16 cellular contexts compared by ENCODE assay signal in genomic region chr1:176803042-176803441, GRCh38.
DNase-seq lines count a peak whose midpoint lies in the region; ATAC-seq and TF ChIP-seq lines count a peak whose summit lies in the region.
"Had no signal": no experiment of that assay in that cellular context is flagged by ENCODE, and none has a peak within 500 bp of the region (broad histone marks: within the 10 kb centered on the region; RNA-seq: fewer than 3 reads in every experiment).

No MANE protein-coding gene starts in this region.

- no peaks in the 10 kb centered on the region for H3K4me1 ChIP-seq in gastrocnemius medialis
- H3K4me1 ChIP-seq in vagina = peaks cover 7% of the 10 kb centered on the region

- H3K9me3 ChIP-seq in gastrocnemius medialis (no peaks in the 10 kb centered on the region), vagina (no peaks in the 10 kb centered on the region)
- H3K9me3 ChIP-seq: BLaER1 had no signal

- TF ChIP-seq CTCF in gastrocnemius medialis (IDR thresholded peaks at IDR 0.05 in 4 of 5, conservative IDR thresholded peaks at IDR 0.05 in 1 of 5) = no peak
- no peak for TF ChIP-seq CTCF in vagina (IDR thresholded peaks at IDR 0.05)

- H3K4me3 ChIP-seq in gastrocnemius medialis (no peak overlapping the region), vagina (no peak overlapping the region)
- H3K4me3 ChIP-seq: BLaER1, GM23338 had no signal

- intact Hi-C loops in Right ventricle myocardium superior (cut with DNase I) (no loop called here), cardiac septum (cut with DNase I) (loop anchor here (5.0 kb wide), 1 partner anchor 111 kb away; no protein-coding TSS in a partner anchor), left ventricle myocardium superior (cut with micrococcal nuclease) (no loop called here), gastrocnemius medialis (cut with DNase I; ENCODE audit: low total_unique reads) (no loop called here), vagina (cut with DNase I) (no loop called here)

- TF ChIP-seq POLR2A in gastrocnemius medialis (IDR thresholded peaks at IDR 0.05) (no peak), vagina (IDR thresholded peaks at IDR 0.05) (no peak)

- H3K27ac ChIP-seq in gastrocnemius medialis (no peak overlapping the region), vagina (no peak overlapping the region)
- H3K27ac ChIP-seq: BLaER1 had no signal

- no peaks in the 10 kb centered on the region for H3K36me3 ChIP-seq in gastrocnemius medialis
- H3K36me3 ChIP-seq in vagina = no peaks in the 10 kb centered on the region
- H3K36me3 ChIP-seq: BLaER1 had no signal

- H3K27me3 ChIP-seq in gastrocnemius medialis = no peaks in the 10 kb centered on the region
- H3K27me3 ChIP-seq in vagina = no peaks in the 10 kb centered on the region
- H3K27me3 ChIP-seq: BLaER1 had no signal

- in situ Hi-C loops in gastrocnemius medialis (cut with MboI; ENCODE audit: low sequenced_read_pairs in 4 of 4) = no loop called here

- peak; percentile 77 for ATAC-seq in Right ventricle myocardium superior (ENCODE audit: poor library complexity)
- ATAC-seq in left ventricle myocardium superior = peak; percentile 83
- peak; percentile 53 to 70 for ATAC-seq in gastrocnemius medialis
- ATAC-seq: GM23338, HepG2 had no signal

- DNase-seq in Right ventricle myocardium superior = no peak
- DNase-seq in cardiac septum (ENCODE audit: low spot score) = no peak
- DNase-seq in left ventricle myocardium superior = no peak
- no peak for DNase-seq in gastrocnemius medialis
- DNase-seq in NCI-H1417 treated with DMSO at 0.1 percent for 48 hours (lab: John Stamatoyannopoulos, UW) = no peak
- DNase-seq in mesenteric fat pad (ENCODE audit: low spot score) = no peak
- no peak for DNase-seq in vagina (ENCODE audit: extremely low spot score in 2 of 2)
- DNase-seq: 8988T; CD4-positive, alpha-beta memory T cell; DMS153; DMS79; GDM1; H7 had no signal
